In genomic region chr12:94644622-94645021, GRCh38 we compare ENCODE assay signal across 8 cellular contexts. TPM values are rescaled to one million over a fixed set of nuclear protein-coding genes. Genes with fewer than 3 reads are reported as not detected.
DNase-seq lines count a peak whose midpoint lies in the region; ATAC-seq, FAIRE-seq and TF ChIP-seq lines count a peak whose summit lies in the region.

No MANE protein-coding gene starts in this region.

- no peak for TF ChIP-seq CTCF in dorsolateral prefrontal cortex (IDR thresholded peaks at IDR 0.05 in 54 of 56, conservative IDR thresholded peaks at IDR 0.05 in 2 of 56; ENCODE audit: low read depth in 1 of 56, partially characterized antibody in 56 of 56)

- H3K27ac ChIP-seq in dorsolateral prefrontal cortex = peak overlapping the region in 46 of 59 donors; percentile 1 to 79 (median 48)

- peak overlapping the region in 29 of 59 donors; percentile 1 to 49 (median 17) for H3K4me3 ChIP-seq in dorsolateral prefrontal cortex

- FAIRE-seq in GM19239 (lab: Jason Lieb, UNC) = no peak

- H3K4me1 Mint-ChIP-seq in activated CD4-positive, alpha-beta T cell treated with anti-CD3 and anti-CD28 coated beads, Interleukin-2, amount 10 ng/mL, durations not matched to agents 24 days and 14 days = peaks cover 40% of the 10 kb centered on the region

- H3K9me3 Mint-ChIP-seq in activated CD4-positive, alpha-beta T cell treated with anti-CD3 and anti-CD28 coated beads, Interleukin-2, amount 10 ng/mL, durations not matched to agents 24 days and 14 days = no peaks in the 10 kb centered on the region

- peaks cover 66% of the 10 kb centered on the region for H3K27me3 Mint-ChIP-seq in activated CD4-positive, alpha-beta T cell treated with anti-CD3 and anti-CD28 coated beads, Interleukin-2, amount 10 ng/mL, durations not matched to agents 24 days and 14 days

- H3K36me3 Mint-ChIP-seq in activated CD4-positive, alpha-beta T cell treated with anti-CD3 and anti-CD28 coated beads, Interleukin-2, amount 10 ng/mL, durations not matched to agents 24 days and 14 days (ENCODE audit: low read depth) = no peaks in the 10 kb centered on the region

- no peak overlapping the region for H3K27ac Mint-ChIP-seq in activated CD4-positive, alpha-beta T cell treated with anti-CD3 and anti-CD28 coated beads, Interleukin-2, amount 10 ng/mL, durations not matched to agents 24 days and 14 days

- peak overlapping the region; percentile 47 for H3K4me3 Mint-ChIP-seq in activated CD4-positive, alpha-beta T cell treated with anti-CD3 and anti-CD28 coated beads, Interleukin-2, amount 10 ng/mL, durations not matched to agents 24 days and 14 days

- DNase-seq in activated CD4-positive, alpha-beta T cell treated with anti-CD3 and anti-CD28 coated beads, Interleukin-2, amount 10 ng/mL, durations not matched to agents 24 days and 14 days = peak; percentile 58
- DNase-seq in activated CD4-positive, alpha-beta T cell treated with anti-CD3 and anti-CD28 coated beads for 48 hours = no peak
- DNase-seq in HT1080 (ENCODE audit: low read depth) (peak; percentile 99), dorsolateral prefrontal cortex (no peak), renal cortical epithelial cell (ENCODE audit: low read depth) (peak; percentile 97), GM19239 (ENCODE audit: insufficient read length, low spot score) (no peak)
- no peak for DNase-seq in activated CD8-positive, alpha-beta memory T cell treated with anti-CD3 and anti-CD28 coated beads, Interleukin-2, amount 50 U/mL, for 4 hours

- peaks cover 0 to under 1% (median 0%) of the 10 kb centered on the region in 45 donors for H3K27me3 ChIP-seq in dorsolateral prefrontal cortex

- no peak for ATAC-seq in HG02763 (IDR thresholded peaks at IDR 0.05; ENCODE audit: unreplicated experiment)

- intact Hi-C loops in activated CD4-positive, alpha-beta T cell treated with anti-CD3 and anti-CD28 coated beads, Interleukin-2, amount 10 ng/mL, durations not matched to agents 24 days and 14 days (cut with micrococcal nuclease) = loop anchor here (1.0 to 10.0 kb wide), 5 partner anchors 23 to 500 kb away; partner anchors contain the start of genes CEP83 and PLXNC1
- intact Hi-C loops in dorsolateral prefrontal cortex (cut with DNase I) = no loop called here

RNA-seq across cellular contexts. Expression of gene TMCC3, which starts 5.7 kb away (rescaled TPM):
- 0.02 TPM in 1 of 2 replicates, not detected in the other for total RNA-seq in activated CD4-positive, alpha-beta T cell treated with anti-CD3 and anti-CD28 coated beads, Interleukin-2, amount 10 ng/mL, durations not matched to agents 24 days and 14 days
- 5.2 TPM in 2 replicates for total RNA-seq in HT1080 (2014; rRNA removed; shearing (Covaris generic))
- 6.1 and 7.9 TPM in 2 replicates for polyA plus RNA-seq in HT1080 (2015; cell fraction: cytosol; rRNA removed)
- polyA plus RNA-seq in HT1080 (2015; cell fraction: nucleus; rRNA removed) = 5.7 and 5.8 TPM in 2 replicates
- total RNA-seq in dorsolateral prefrontal cortex (100 to 1,000 TPM in 1 of 120 experiments, 10 to 100 TPM in 115, 1 to 10 TPM in 4; 8.4 to 120 (median 24.4) TPM), renal cortical epithelial cell (10.3 and 19.4 TPM in 2 replicates)

Comparison
In these comparisons a context has a peak if more than half of its experiments do, and no peak if none do; other contexts are left out.
1. DNase-seq: peak in activated CD4-positive, alpha-beta T cell treated with anti-CD3 and anti-CD28 coated beads, Interleukin-2, amount 10 ng/mL, durations not matched to agents 24 days and 14 days (single experiment), HT1080 (single experiment) and renal cortical epithelial cell (single experiment); none in activated CD4-positive, alpha-beta T cell treated with anti-CD3 and anti-CD28 coated beads for 48 hours (single experiment), dorsolateral prefrontal cortex (0 of 10), activated CD8-positive, alpha-beta memory T cell treated with anti-CD3 and anti-CD28 coated beads, Interleukin-2, amount 50 U/mL, for 4 hours (single experiment) and GM19239 (single experiment).